ENCODE assay signal across 9 cellular contexts in genomic region chr5:154228696-154229095, GRCh38. TPM values are rescaled to one million over a fixed set of nuclear protein-coding genes. Genes with fewer than 3 reads are reported as not detected.
DNase-seq lines count a peak whose midpoint lies in the region; ATAC-seq and TF ChIP-seq lines count a peak whose summit lies in the region.
"Had no signal": no experiment of that assay in that cellular context is flagged by ENCODE, and none has a peak within 500 bp of the region (broad histone marks: within the 10 kb centered on the region; RNA-seq: fewer than 3 reads in every experiment).

No MANE protein-coding gene starts in this region.

- no peaks in the 10 kb centered on the region for H3K36me3 ChIP-seq in lower lobe of right lung

- peaks cover 24% of the 10 kb centered on the region for H3K36me3 Mint-ChIP-seq in activated T-cell treated with anti-CD3 and anti-CD28 coated beads, Interleukin-2, amount 50 U/mL, for 4 hours (ENCODE audit: insufficient read depth)
- H3K36me3 Mint-ChIP-seq in stimulated activated effector memory CD8-positive, alpha-beta T cell treated with anti-CD3 and anti-CD28 coated beads, Interleukin-12 subunit alpha, Interleukin-12 subunit beta, amount 100 ng/mL, for 72 hours: peaks cover 18% of the 10 kb centered on the region

- H3K9me3 Mint-ChIP-seq in activated T-cell treated with anti-CD3 and anti-CD28 coated beads, Interleukin-2, amount 50 U/mL, for 4 hours: peaks cover 8% of the 10 kb centered on the region
- peaks cover 17% of the 10 kb centered on the region for H3K9me3 Mint-ChIP-seq in stimulated activated effector memory CD8-positive, alpha-beta T cell treated with anti-CD3 and anti-CD28 coated beads, Interleukin-12 subunit alpha, Interleukin-12 subunit beta, amount 100 ng/mL, for 72 hours

- H3K27ac Mint-ChIP-seq in stimulated activated effector memory CD8-positive, alpha-beta T cell treated with anti-CD3 and anti-CD28 coated beads, Interleukin-12 subunit alpha, Interleukin-12 subunit beta, amount 100 ng/mL, for 72 hours: no peak overlapping the region

- peak in 1 of 2 donors; percentile 21 for ATAC-seq in activated T-cell treated with anti-CD3 and anti-CD28 coated beads, Interleukin-2, amount 50 U/mL, for 4 hours
- ATAC-seq in GM21786 (IDR thresholded peaks at IDR 0.05; ENCODE audit: unreplicated experiment) (peak; percentile 96), HG03442 (IDR thresholded peaks at IDR 0.05; ENCODE audit: unreplicated experiment) (peak; percentile 96), lower lobe of right lung (no peak)
- ATAC-seq in stimulated activated effector memory CD8-positive, alpha-beta T cell treated with anti-CD3 and anti-CD28 coated beads, Interleukin-12 subunit alpha, Interleukin-12 subunit beta, amount 100 ng/mL, for 72 hours: peak; percentile 53

- peaks cover 26% of the 10 kb centered on the region for H3K4me1 Mint-ChIP-seq in activated T-cell treated with anti-CD3 and anti-CD28 coated beads, Interleukin-2, amount 50 U/mL, for 4 hours (ENCODE audit: low read depth)
- peaks cover 59% of the 10 kb centered on the region for H3K4me1 Mint-ChIP-seq in stimulated activated effector memory CD8-positive, alpha-beta T cell treated with anti-CD3 and anti-CD28 coated beads, Interleukin-12 subunit alpha, Interleukin-12 subunit beta, amount 100 ng/mL, for 72 hours

- intact Hi-C loops in lower lobe of right lung (cut with DNase I): no loop called here

- no peaks in the 10 kb centered on the region for H3K27me3 Mint-ChIP-seq in activated T-cell treated with anti-CD3 and anti-CD28 coated beads, Interleukin-2, amount 50 U/mL, for 4 hours (ENCODE audit: low read depth)

- H3K9me3 ChIP-seq in lower lobe of right lung: no peaks in the 10 kb centered on the region

- DNase-seq in activated T-cell treated with anti-CD3 and anti-CD28 coated beads, Interleukin-2, amount 50 U/mL, for 4 hours: no peak
- no peak for DNase-seq in activated T-cell treated with anti-CD3 and anti-CD28 coated beads for 4 hours
- no peak for DNase-seq in stimulated activated effector memory CD8-positive, alpha-beta T cell treated with anti-CD3 and anti-CD28 coated beads, Interleukin-12 subunit alpha, Interleukin-12 subunit beta, amount 100 ng/mL, for 72 hours (ENCODE audit: low spot score in 2 of 2)
- no peak for DNase-seq in cerebellar nuclear complex (lab: John Stamatoyannopoulos, UW)
- no peak for DNase-seq in activated CD8-positive, alpha-beta memory T cell treated with anti-CD3 and anti-CD28 coated beads, Interleukin-2, amount 50 U/mL, for 4 hours
- no peak for DNase-seq in lower lobe of right lung
- DNase-seq: NCI-H1092 had no signal

- no peaks in the 10 kb centered on the region for H3K4me1 ChIP-seq in lower lobe of right lung

- H3K4me3 ChIP-seq in lower lobe of right lung: no peak overlapping the region

- no peak overlapping the region for H3K27ac ChIP-seq in lower lobe of right lung

- peak overlapping the region; percentile 35 for H3K4me3 Mint-ChIP-seq in activated T-cell treated with anti-CD3 and anti-CD28 coated beads, Interleukin-2, amount 50 U/mL, for 4 hours
- H3K4me3 Mint-ChIP-seq in stimulated activated effector memory CD8-positive, alpha-beta T cell treated with anti-CD3 and anti-CD28 coated beads, Interleukin-12 subunit alpha, Interleukin-12 subunit beta, amount 100 ng/mL, for 72 hours: peak overlapping the region; percentile 7

- TF ChIP-seq CTCF in lower lobe of right lung (IDR thresholded peaks at IDR 0.05): no peak

- no peaks in the 10 kb centered on the region for H3K27me3 ChIP-seq in lower lobe of right lung (ENCODE audit: low read depth)

RNA-seq across cellular contexts. Expression of gene GALNT10, which starts 38.2 kb away (rescaled TPM):
- 10 to 100 TPM; 26.8 to 34.8 (median 34.6) TPM for total RNA-seq in activated T-cell treated with anti-CD3 and anti-CD28 coated beads, Interleukin-2, amount 50 U/mL, for 4 hours
- total RNA-seq in lower lobe of right lung: 57.6 TPM

Comparison
In these comparisons a context has a peak if more than half of its experiments do, and no peak if none do; other contexts are left out.
1. ATAC-seq: peak in GM21786 (single experiment), HG03442 (single experiment) and stimulated activated effector memory CD8-positive, alpha-beta T cell treated with anti-CD3 and anti-CD28 coated beads, Interleukin-12 subunit alpha, Interleukin-12 subunit beta, amount 100 ng/mL, for 72 hours (single experiment); none in lower lobe of right lung (0 of 2).